27 cellular contexts compared by ENCODE assay signal in genomic region chr7:22195402-22195801, GRCh38.
DNase-seq lines count a peak whose midpoint lies in the region; TF ChIP-seq lines count a peak whose summit lies in the region.
"Had no signal": no experiment of that assay in that cellular context is flagged by ENCODE, and none has a peak within 500 bp of the region (broad histone marks: within the 10 kb centered on the region; RNA-seq: fewer than 3 reads in every experiment).

No MANE protein-coding gene starts in this region.

- no peak for TF ChIP-seq CTCF in MCF 10A (IDR thresholded peaks at IDR 0.05; ENCODE audit: unreplicated experiment)
- TF ChIP-seq CTCF in breast epithelium (IDR thresholded peaks at IDR 0.05), result no peak
- TF ChIP-seq CTCF in glutamatergic neuron (IDR thresholded peaks at IDR 0.05; ENCODE audit: partially characterized antibody, unreplicated experiment), result no peak

- no peak overlapping the region for H3K4me3 ChIP-seq in breast epithelium
- H3K4me3 ChIP-seq: BLaER1 treated with 17β-estradiol and CSF1 and Interleukin-3, amounts not matched to agents 10 nM and 100 nM; GM23248; SJCRH30 had no signal

- peak overlapping the region; percentile 49 for H3K27ac Mint-ChIP-seq in MCF 10A (ENCODE audit: low read depth, unreplicated experiment)
- H3K27ac Mint-ChIP-seq in glutamatergic neuron (ENCODE audit: unreplicated experiment), result peak overlapping the region; percentile 69
- no peak overlapping the region for H3K27ac Mint-ChIP-seq in activated naive CD4-positive, alpha-beta T cell treated with anti-CD3 and anti-CD28 coated beads, Interleukin-2, amount 10 ng/mL, durations not matched to agents 7 days and 5 days
- H3K27ac Mint-ChIP-seq: CD4-positive, alpha-beta memory T cell; H9; HFFc6 had no signal

- no peak overlapping the region for H3K27ac ChIP-seq in breast epithelium
- H3K27ac ChIP-seq in substantia nigra (ENCODE audit: low read depth, low read length, poor library complexity, severe bottlenecking), result peak overlapping the region; percentile 85
- H3K27ac ChIP-seq: BLaER1 treated with 17β-estradiol and CSF1 and Interleukin-3, amounts not matched to agents 10 nM and 100 nM; GM23248; SJCRH30 had no signal

- no peak overlapping the region for H3K4me3 Mint-ChIP-seq in MCF 10A (ENCODE audit: unreplicated experiment)
- peak overlapping the region; percentile 99 for H3K4me3 Mint-ChIP-seq in glutamatergic neuron (ENCODE audit: unreplicated experiment)
- no peak overlapping the region for H3K4me3 Mint-ChIP-seq in activated naive CD4-positive, alpha-beta T cell treated with anti-CD3 and anti-CD28 coated beads, Interleukin-2, amount 10 ng/mL, durations not matched to agents 7 days and 5 days
- H3K4me3 Mint-ChIP-seq: CD4-positive, alpha-beta memory T cell; H9; HFFc6 had no signal

- no peaks in the 10 kb centered on the region for H3K4me1 Mint-ChIP-seq in MCF 10A (ENCODE audit: insufficient read depth, unreplicated experiment)
- H3K4me1 Mint-ChIP-seq in glutamatergic neuron (ENCODE audit: low read depth, unreplicated experiment), result peaks cover 42% of the 10 kb centered on the region
- H3K4me1 Mint-ChIP-seq in activated naive CD4-positive, alpha-beta T cell treated with anti-CD3 and anti-CD28 coated beads, Interleukin-2, amount 10 ng/mL, durations not matched to agents 7 days and 5 days, result no peaks in the 10 kb centered on the region
- H3K4me1 Mint-ChIP-seq: CD4-positive, alpha-beta memory T cell had no signal

- H3K4me1 ChIP-seq in breast epithelium, result no peaks in the 10 kb centered on the region
- H3K4me1 ChIP-seq: BLaER1 treated with 17β-estradiol and CSF1 and Interleukin-3, amounts not matched to agents 10 nM and 100 nM; Caco-2; SJCRH30 had no signal

- no peaks in the 10 kb centered on the region for H3K9me3 ChIP-seq in breast epithelium
- H3K9me3 ChIP-seq: BLaER1 treated with 17β-estradiol and CSF1 and Interleukin-3, amounts not matched to agents 10 nM and 100 nM; Caco-2; SJCRH30 had no signal

- no peak for DNase-seq in MCF 10A (ENCODE audit: unreplicated experiment)
- no peak for DNase-seq in breast epithelium (ENCODE audit: low spot score in 2 of 2)
- peak; percentile 47 for DNase-seq in NCI-H69 (lab: John Stamatoyannopoulos, UW)
- no peak for DNase-seq in glutamatergic neuron
- DNase-seq in substantia nigra (lab: John Stamatoyannopoulos, UW), result no peak
- no peak for DNase-seq in iPS-NIHi11 (ENCODE audit: low spot score)
- DNase-seq in NCI-H1930 (lab: John Stamatoyannopoulos, UW), result no peak
- DNase-seq in activated naive CD4-positive, alpha-beta T cell treated with anti-CD3 and anti-CD28 coated beads, Interleukin-2, amount 10 ng/mL, durations not matched to agents 7 days and 5 days, result no peak
- DNase-seq: 8988T; Caco-2; CD4-positive, alpha-beta memory T cell; DMS 273 treated with DMSO at 0.1 percent for 48 hours; DMS79 treated with DMSO at 0.1 percent for 48 hours; GM23248; H9; HFFc6; Kasumi-1; MM.1S; NCI-H1048; NCI-H1417 treated with DMSO at 0.1 percent for 48 hours; NCI-H2029 treated with DMSO at 0.1 percent for 48 hours; NCI-H2227 treated with DMSO at 0.1 percent for 48 hours; NCI-H510A treated with DMSO at 0.1 percent for 48 hours; NCI-H774; OCI-M1; SJCRH30 had no signal

- H3K27me3 ChIP-seq in breast epithelium, result no peaks in the 10 kb centered on the region
- H3K27me3 ChIP-seq: BLaER1 treated with 17β-estradiol and CSF1 and Interleukin-3, amounts not matched to agents 10 nM and 100 nM had no signal

- H3K36me3 Mint-ChIP-seq in MCF 10A (ENCODE audit: insufficient read depth, unreplicated experiment) (peaks cover 6% of the 10 kb centered on the region), glutamatergic neuron (ENCODE audit: unreplicated experiment) (peaks cover 5% of the 10 kb centered on the region)
- no peaks in the 10 kb centered on the region for H3K36me3 Mint-ChIP-seq in activated naive CD4-positive, alpha-beta T cell treated with anti-CD3 and anti-CD28 coated beads, Interleukin-2, amount 10 ng/mL, durations not matched to agents 7 days and 5 days
- H3K36me3 Mint-ChIP-seq: CD4-positive, alpha-beta memory T cell had no signal

- BruUV-seq in MCF 10A (replicated peaks; lab: Mats Ljungman, UMichigan), result no TSS peak

- H3K27me3 Mint-ChIP-seq in MCF 10A (ENCODE audit: insufficient read depth, unreplicated experiment) (no peaks in the 10 kb centered on the region), glutamatergic neuron (ENCODE audit: unreplicated experiment) (peaks cover 23% of the 10 kb centered on the region)
- peaks cover 7% of the 10 kb centered on the region for H3K27me3 Mint-ChIP-seq in activated naive CD4-positive, alpha-beta T cell treated with anti-CD3 and anti-CD28 coated beads, Interleukin-2, amount 10 ng/mL, durations not matched to agents 7 days and 5 days

- no peaks in the 10 kb centered on the region for H3K36me3 ChIP-seq in breast epithelium
- H3K36me3 ChIP-seq: SJCRH30 had no signal

- H3K9me3 Mint-ChIP-seq in MCF 10A (ENCODE audit: unreplicated experiment) (no peaks in the 10 kb centered on the region), glutamatergic neuron (ENCODE audit: unreplicated experiment) (peaks cover 34% of the 10 kb centered on the region)
- H3K9me3 Mint-ChIP-seq in activated naive CD4-positive, alpha-beta T cell treated with anti-CD3 and anti-CD28 coated beads, Interleukin-2, amount 10 ng/mL, durations not matched to agents 7 days and 5 days, result no peaks in the 10 kb centered on the region
- H3K9me3 Mint-ChIP-seq: CD4-positive, alpha-beta memory T cell; H9; HFFc6 had no signal

- POLR2A ChIA-PET in MCF 10A (lab: Yijun Ruan, JAX), result no interaction called here

- intact Hi-C loops in MCF 10A (cut with micrococcal nuclease) (no loop called here), breast epithelium (cut with DNase I; ENCODE audit: low total_unique reads) (no loop called here)

- TF ChIP-seq POLR2A in breast epithelium (IDR thresholded peaks at IDR 0.05), result no peak

- CTCF ChIA-PET in MCF 10A (lab: Yijun Ruan, JAX), result interaction anchor here (0.9 to 1.2 kb wide), 2 partner anchors 80 to 257 kb away, joined by 3 read pairs; no protein-coding TSS in a partner anchor
- CTCF ChIA-PET in activated naive CD4-positive, alpha-beta T cell treated with anti-CD3 and anti-CD28 coated beads, Interleukin-2, amount 10 ng/mL, durations not matched to agents 7 days and 5 days (lab: Charles Lee), result no interaction called here
